25 cellular contexts compared by ENCODE assay signal in the genomic region with DNA sequence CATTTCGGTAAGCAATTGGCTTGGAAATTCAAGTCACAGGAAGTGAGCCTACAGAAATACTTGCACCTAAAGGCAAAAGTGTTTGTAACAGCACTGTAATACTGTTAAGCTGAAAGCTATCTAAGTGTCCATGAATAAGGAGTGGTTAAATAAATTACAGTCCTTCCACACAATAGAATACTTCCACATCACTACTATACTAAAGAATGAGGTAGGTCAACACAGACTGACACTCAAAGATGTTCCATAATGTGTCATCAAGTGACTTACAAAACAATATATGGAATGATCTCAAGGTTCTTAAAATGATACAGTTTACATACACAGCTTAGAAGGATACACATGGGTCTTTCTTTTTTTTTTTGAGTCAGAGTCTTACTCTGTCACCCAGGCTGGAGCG. TPM values are rescaled to one million over a fixed set of nuclear protein-coding genes. Genes with fewer than 3 reads are reported as not detected.
"Had no signal": no experiment of that assay in that cellular context is flagged by ENCODE, and none has a peak within 500 bp of the region (broad histone marks: within the 10 kb centered on the region; RNA-seq: fewer than 3 reads in every experiment).

No MANE protein-coding gene starts in this region.

- H3K9me3 Mint-ChIP-seq: nephron; stimulated activated naive B cell treated with anti-CD40 and anti-IgM and Interleukin-4, amounts not matched to agents 10 μg/mL and 1 μg/mL and 100 μg/mL, for 72 hours had no signal

- H3K4me3 Mint-ChIP-seq: immature natural killer cell; naive B cell; nephron; stimulated activated naive B cell treated with anti-CD40 and anti-IgM and Interleukin-4, amounts not matched to agents 10 μg/mL and 1 μg/mL and 100 μg/mL, for 72 hours had no signal

- H2AFZ ChIP-seq: parathyroid adenoma had no signal

- H3K36me3 ChIP-seq: right lobe of liver, stomach, thoracic aorta had no signal

- H3K27ac Mint-ChIP-seq: immature natural killer cell; nephron; stimulated activated naive B cell treated with anti-CD40 and anti-IgM and Interleukin-4, amounts not matched to agents 10 μg/mL and 1 μg/mL and 100 μg/mL, for 72 hours had no signal

- H3K4me1 ChIP-seq: parathyroid adenoma, psoas muscle, right lobe of liver had no signal

- DNase-seq: cortex of kidney; dorsolateral prefrontal cortex; effector CD8-positive, alpha-beta T cell; esophagus squamous epithelium; immature natural killer cell; left colon; left ventricle myocardium superior; mesendoderm; naive B cell; psoas muscle; retina; right lobe of liver; stimulated activated CD4-positive, alpha-beta T cell treated with anti-CD3 and anti-CD28 coated beads, Interleukin-15, amount 100 ng/mL, for 24 hours; stimulated activated CD4-positive, alpha-beta T cell treated with anti-CD3 and anti-CD28 coated beads, Interleukin-1b, Interleukin-23, amount 100 ng/mL, for 48 hours; stimulated activated CD4-positive, alpha-beta T cell treated with anti-CD3 and anti-CD28 coated beads, Interleukin-4, amount 100 ng/mL, for 4 hours; stimulated activated naive B cell treated with anti-CD40 and anti-IgM and Interleukin-4, amounts not matched to agents 10 μg/mL and 1 μg/mL and 100 μg/mL, for 72 hours; stomach; substantia nigra; trophoblast cell had no signal

- FAIRE-seq: urothelium cell line had no signal

- ATAC-seq: foreskin keratinocyte; left colon; left ventricle myocardium superior; psoas muscle; right lobe of liver; stimulated activated naive B cell treated with anti-CD40 and anti-IgM and Interleukin-4, amounts not matched to agents 10 μg/mL and 1 μg/mL and 100 μg/mL, for 72 hours had no signal

- H3K4me3 ChIP-seq: dorsolateral prefrontal cortex, esophagus squamous epithelium, psoas muscle, right lobe of liver, stomach, thoracic aorta had no signal

- H3K9ac ChIP-seq: parathyroid adenoma had no signal

- H3K79me2 ChIP-seq: parathyroid adenoma had no signal

- H3K27me3 Mint-ChIP-seq: naive B cell had no signal

- H3K4me1 Mint-ChIP-seq: immature natural killer cell; naive B cell; nephron; stimulated activated naive B cell treated with anti-CD40 and anti-IgM and Interleukin-4, amounts not matched to agents 10 μg/mL and 1 μg/mL and 100 μg/mL, for 72 hours had no signal

- H3K36me3 Mint-ChIP-seq: immature natural killer cell; naive B cell; stimulated activated naive B cell treated with anti-CD40 and anti-IgM and Interleukin-4, amounts not matched to agents 10 μg/mL and 1 μg/mL and 100 μg/mL, for 72 hours had no signal

- H3K27me3 ChIP-seq: dorsolateral prefrontal cortex, esophagus squamous epithelium, foreskin keratinocyte, right lobe of liver, stomach had no signal

- H3K27ac ChIP-seq: dorsolateral prefrontal cortex, esophagus squamous epithelium, foreskin keratinocyte, parathyroid adenoma, psoas muscle, right lobe of liver, stomach, thoracic aorta had no signal

- H3K9me3 ChIP-seq: esophagus squamous epithelium, psoas muscle, right lobe of liver, stomach, thoracic aorta had no signal

RNA-seq across cellular contexts. Expression of gene SLC10A6, which starts 27.0 kb away (rescaled TPM):
- total RNA-seq: kidney epithelial cell had no signal
- polyA plus RNA-seq: immature natural killer cell had no signal
